In the genomic region with DNA sequence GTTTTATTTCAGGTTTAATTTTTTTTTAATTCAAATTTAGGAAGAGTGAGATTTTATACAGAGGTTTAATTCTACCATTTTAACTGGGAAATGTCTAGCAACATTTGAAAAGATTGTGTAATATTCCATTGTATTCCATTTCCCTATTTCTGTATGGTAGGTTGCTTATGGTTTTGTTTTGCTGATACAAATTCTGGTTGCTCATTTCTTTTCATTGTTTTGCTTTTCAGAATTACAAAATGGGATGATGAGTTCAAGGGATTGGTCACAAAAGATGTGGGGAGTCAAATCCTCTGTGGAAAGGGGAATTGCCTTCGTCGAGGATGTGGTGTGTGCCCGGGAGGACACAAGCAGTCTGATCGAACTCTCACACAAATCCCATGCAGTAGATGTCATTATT, we compare ENCODE assay signal across 2 cellular contexts.
TF ChIP-seq lines count a peak whose summit lies in the region.

No MANE protein-coding gene starts in this region.

TF ChIP-seq in IMR-90, 13 proteins besides CTCF, POLR2A, EP300 and RAD21:
- no peak for TF ChIP-seq CHD1 (IDR thresholded peaks at IDR 0.05; ENCODE audit: low read depth, low read length)
- TF ChIP-seq CEBPB (IDR thresholded peaks at IDR 0.05; ENCODE audit: low read depth, low read length), result 0 out of 2 replicates have a peak, but pooled peaks have one; percentile 7

TF ChIP-seq in HepG2, 621 proteins besides CTCF, POLR2A, EP300 and RAD21:
- TF ChIP-seq, protein P1, sequence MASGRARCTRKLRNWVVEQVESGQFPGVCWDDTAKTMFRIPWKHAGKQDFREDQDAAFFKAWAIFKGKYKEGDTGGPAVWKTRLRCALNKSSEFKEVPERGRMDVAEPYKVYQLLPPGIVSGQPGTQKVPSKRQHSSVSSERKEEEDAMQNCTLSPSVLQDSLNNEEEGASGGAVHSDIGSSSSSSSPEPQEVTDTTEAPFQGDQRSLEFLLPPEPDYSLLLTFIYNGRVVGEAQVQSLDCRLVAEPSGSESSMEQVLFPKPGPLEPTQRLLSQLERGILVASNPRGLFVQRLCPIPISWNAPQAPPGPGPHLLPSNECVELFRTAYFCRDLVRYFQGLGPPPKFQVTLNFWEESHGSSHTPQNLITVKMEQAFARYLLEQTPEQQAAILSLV (CRISPR knock-in tag; IDR thresholded peaks at IDR 0.05; ENCODE audit: borderline replicate concordance), result no peak
- no peak for TF ChIP-seq ZNF841 (CRISPR knock-in tag; IDR thresholded peaks at IDR 0.05; ENCODE audit: borderline replicate concordance)
- TF ChIP-seq KAT7 (CRISPR knock-in tag; IDR thresholded peaks at IDR 0.05; ENCODE audit: borderline replicate concordance), result no peak
- TF ChIP-seq ZNF547 (CRISPR knock-in tag; IDR thresholded peaks at IDR 0.05), result no peak
- TF ChIP-seq, protein P2, sequence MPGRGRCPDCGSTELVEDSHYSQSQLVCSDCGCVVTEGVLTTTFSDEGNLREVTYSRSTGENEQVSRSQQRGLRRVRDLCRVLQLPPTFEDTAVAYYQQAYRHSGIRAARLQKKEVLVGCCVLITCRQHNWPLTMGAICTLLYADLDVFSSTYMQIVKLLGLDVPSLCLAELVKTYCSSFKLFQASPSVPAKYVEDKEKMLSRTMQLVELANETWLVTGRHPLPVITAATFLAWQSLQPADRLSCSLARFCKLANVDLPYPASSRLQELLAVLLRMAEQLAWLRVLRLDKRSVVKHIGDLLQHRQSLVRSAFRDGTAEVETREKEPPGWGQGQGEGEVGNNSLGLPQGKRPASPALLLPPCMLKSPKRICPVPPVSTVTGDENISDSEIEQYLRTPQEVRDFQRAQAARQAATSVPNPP (CRISPR knock-in tag; IDR thresholded peaks at IDR 0.05), result no peak
- TF ChIP-seq TFDP2 (CRISPR knock-in tag; IDR thresholded peaks at IDR 0.05), result no peak
- TF ChIP-seq, protein P3, sequence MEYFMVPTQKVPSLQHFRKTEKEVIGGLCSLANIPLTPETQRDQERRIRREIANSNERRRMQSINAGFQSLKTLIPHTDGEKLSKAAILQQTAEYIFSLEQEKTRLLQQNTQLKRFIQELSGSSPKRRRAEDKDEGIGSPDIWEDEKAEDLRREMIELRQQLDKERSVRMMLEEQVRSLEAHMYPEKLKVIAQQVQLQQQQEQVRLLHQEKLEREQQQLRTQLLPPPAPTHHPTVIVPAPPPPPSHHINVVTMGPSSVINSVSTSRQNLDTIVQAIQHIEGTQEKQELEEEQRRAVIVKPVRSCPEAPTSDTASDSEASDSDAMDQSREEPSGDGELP (IDR thresholded peaks at IDR 0.05; ENCODE audit: borderline replicate concordance, low read depth), result no peak
- TF ChIP-seq TOPORS (CRISPR knock-in tag; IDR thresholded peaks at IDR 0.05), result no peak
- no peak for TF ChIP-seq IKZF1 (IDR thresholded peaks at IDR 0.05)
- no peak for TF ChIP-seq FOXP1 (IDR thresholded peaks at IDR 0.05)
- no peak for TF ChIP-seq FOXP1 (CRISPR knock-in tag; IDR thresholded peaks at IDR 0.05)
- TF ChIP-seq, protein P4, sequence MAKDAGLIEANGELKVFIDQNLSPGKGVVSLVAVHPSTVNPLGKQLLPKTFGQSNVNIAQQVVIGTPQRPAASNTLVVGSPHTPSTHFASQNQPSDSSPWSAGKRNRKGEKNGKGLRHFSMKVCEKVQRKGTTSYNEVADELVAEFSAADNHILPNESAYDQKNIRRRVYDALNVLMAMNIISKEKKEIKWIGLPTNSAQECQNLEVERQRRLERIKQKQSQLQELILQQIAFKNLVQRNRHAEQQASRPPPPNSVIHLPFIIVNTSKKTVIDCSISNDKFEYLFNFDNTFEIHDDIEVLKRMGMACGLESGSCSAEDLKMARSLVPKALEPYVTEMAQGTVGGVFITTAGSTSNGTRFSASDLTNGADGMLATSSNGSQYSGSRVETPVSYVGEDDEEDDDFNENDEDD (CRISPR knock-in tag; IDR thresholded peaks at IDR 0.05; ENCODE audit: borderline replicate concordance), result no peak
- no peak for TF ChIP-seq ZNF670 (CRISPR knock-in tag; IDR thresholded peaks at IDR 0.05; ENCODE audit: borderline replicate concordance)
- no peak for TF ChIP-seq KLF12 (CRISPR knock-in tag; IDR thresholded peaks at IDR 0.05; ENCODE audit: borderline replicate concordance)
- no peak for TF ChIP-seq FOSL1 (CRISPR knock-in tag; IDR thresholded peaks at IDR 0.05; ENCODE audit: borderline replicate concordance)
